29 cellular contexts compared by ENCODE assay signal in the genomic region with DNA sequence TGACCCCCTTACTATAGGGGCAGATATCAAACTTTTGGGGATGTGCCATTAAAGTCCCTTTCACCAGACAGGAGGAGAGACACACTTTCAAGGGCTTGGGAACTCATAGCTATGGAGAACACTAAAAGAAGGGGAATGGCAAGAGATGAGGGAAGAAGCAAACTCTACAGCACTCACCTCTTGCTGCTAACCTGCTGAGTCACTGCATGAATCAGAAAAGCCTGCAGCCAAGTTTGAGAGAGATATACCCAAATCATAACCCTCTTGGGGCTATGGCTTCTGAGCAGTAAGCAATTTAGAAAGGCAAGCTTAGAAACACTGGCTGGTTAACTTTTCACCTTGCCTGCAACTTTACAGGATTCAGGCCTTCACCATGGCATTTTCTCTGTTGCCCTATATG.
DNase-seq lines count a peak whose midpoint lies in the region; ATAC-seq, FAIRE-seq and TF ChIP-seq lines count a peak whose summit lies in the region.
"Had no signal": no experiment of that assay in that cellular context is flagged by ENCODE, and none has a peak within 500 bp of the region (broad histone marks: within the 10 kb centered on the region; RNA-seq: fewer than 3 reads in every experiment).

No MANE protein-coding gene starts in this region.

- POLR2A ChIA-PET in A549 (lab: Yijun Ruan, JAX), result no interaction called here

- no peaks in the 10 kb centered on the region for H3K27me3 Mint-ChIP-seq in chondrocyte (ENCODE audit: low read depth)
- H3K27me3 Mint-ChIP-seq: activated T-cell treated with anti-CD3 and anti-CD28 coated beads, Interleukin-2, amount 50 U/mL, for 24 hours; dendritic cell treated with granulocyte-macrophage colony-stimulating factor and Interleukin-4, amounts not matched to agents 40 ng/mL and 50 ng/mL, for 4 days had no signal

- peak in 1 of 2 experiments; percentile 16 for DNase-seq in A549 (ENCODE audit: low read depth in 1 of 2, low spot score in 1 of 2)
- DNase-seq in NCI-H226, result peak; percentile 27
- no peak for DNase-seq in chondrocyte (ENCODE audit: low spot score)
- DNase-seq in kidney tubule cell (ENCODE audit: low spot score), result peak; percentile 57
- DNase-seq in cerebellar cortex (ENCODE audit: low spot score), result no peak
- no peak for DNase-seq in breast epithelium (ENCODE audit: low spot score in 2 of 2)
- DNase-seq in SW 1271 (lab: John Stamatoyannopoulos, UW), result no peak
- DNase-seq: activated CD4-positive, alpha-beta T cell treated with anti-CD3 and anti-CD28 coated beads for 4 hours; activated CD8-positive, alpha-beta memory T cell treated with anti-CD3 and anti-CD28 coated beads for 24 hours; activated T-cell treated with anti-CD3 and anti-CD28 coated beads, Interleukin-2, amount 50 U/mL, for 24 hours; Caco-2; IMR-90; left cardiac atrium; NCI-H1417 treated with DMSO at 0.1 percent for 48 hours; NCI-H510A; NK-92 treated with Interleukin-12 subunit alpha and Interleukin-12 subunit beta, amount 100 ng/mL, for 24 hours; stimulated activated CD4-positive, alpha-beta T cell treated with anti-CD3 and anti-CD28 coated beads, Interleukin-1b, Interleukin-23, amount 100 ng/mL, for 48 hours; T-helper 2 cell; upper lobe of right lung had no signal

- peaks cover 8% of the 10 kb centered on the region; the same call in 1 of the 3 replicates for H3K9me3 ChIP-seq in A549
- H3K9me3 ChIP-seq in breast epithelium, result peaks cover 0 to 7% of the 10 kb centered on the region in 2 donors
- H3K9me3 ChIP-seq: Caco-2, HAP-1, upper lobe of right lung had no signal

- H3K4me3 Mint-ChIP-seq in chondrocyte (ENCODE audit: unreplicated experiment), result no peak overlapping the region
- H3K4me3 Mint-ChIP-seq: activated T-cell treated with anti-CD3 and anti-CD28 coated beads, Interleukin-2, amount 50 U/mL, for 24 hours; dendritic cell treated with granulocyte-macrophage colony-stimulating factor and Interleukin-4, amounts not matched to agents 40 ng/mL and 50 ng/mL, for 4 days had no signal

- H3K27me3 ChIP-seq in breast epithelium, result no peaks in the 10 kb centered on the region
- H3K27me3 ChIP-seq: BLaER1 treated with 17β-estradiol and CSF1 and Interleukin-3, amounts not matched to agents 10 nM and 100 nM; cardiac muscle cell; upper lobe of right lung had no signal

- CTCF ChIA-PET in A549 (lab: Yijun Ruan, JAX), result interaction anchor here (0.8 kb wide), 1 partner anchor 219 kb away, joined by 3 read pairs; no protein-coding TSS in a partner anchor

- peaks cover 18% of the 10 kb centered on the region for H3K4me1 Mint-ChIP-seq in chondrocyte (ENCODE audit: low read depth)

- H3K4me3 ChIP-seq in A549, result no peak overlapping the region
- H3K4me3 ChIP-seq in breast epithelium, result no peak overlapping the region
- H3K4me3 ChIP-seq: BLaER1 treated with 17β-estradiol and CSF1 and Interleukin-3, amounts not matched to agents 10 nM and 100 nM; cardiac muscle cell; HAP-1; SK-N-MC; skin epidermis; upper lobe of right lung had no signal

- intact Hi-C loops in breast epithelium (cut with DNase I; ENCODE audit: low total_unique reads), result loop anchor here (5.0 kb wide), 1 partner anchor 517 kb away; no protein-coding TSS in a partner anchor

- TF ChIP-seq RAD21 in A549 (conservative IDR thresholded peaks at IDR 0.05 in 1 of 2, IDR thresholded peaks at IDR 0.05 in 1 of 2), result no peak

- peak in 1 of 2 experiments; percentile 54; a peak in 1 of 6 replicates for ATAC-seq in A549
- no peak for ATAC-seq in HG03565 (IDR thresholded peaks at IDR 0.05; ENCODE audit: unreplicated experiment)
- ATAC-seq: upper lobe of right lung had no signal

- H3K4me1 ChIP-seq in A549 (no peaks in the 10 kb centered on the region), breast epithelium (no peaks in the 10 kb centered on the region)
- H3K4me1 ChIP-seq: BLaER1 treated with 17β-estradiol and CSF1 and Interleukin-3, amounts not matched to agents 10 nM and 100 nM; Caco-2; HAP-1; upper lobe of right lung had no signal

- no peaks in the 10 kb centered on the region for H3K36me3 ChIP-seq in breast epithelium
- H3K36me3 ChIP-seq: BLaER1 treated with 17β-estradiol and CSF1 and Interleukin-3, amounts not matched to agents 10 nM and 100 nM; cardiac muscle cell; HAP-1; upper lobe of right lung had no signal

- no peak overlapping the region for H3K27ac ChIP-seq in A549
- no peak overlapping the region for H3K27ac ChIP-seq in breast epithelium
- H3K27ac ChIP-seq: BLaER1 treated with 17β-estradiol and CSF1 and Interleukin-3, amounts not matched to agents 10 nM and 100 nM; cardiac muscle cell; RWPE1; SK-N-MC; skin epidermis; upper lobe of right lung had no signal

- no peak for TF ChIP-seq EP300 in A549 (IDR thresholded peaks at IDR 0.05)

- no peak for TF ChIP-seq POLR2A in A549 (IDR thresholded peaks at IDR 0.05; ENCODE audit: low read length)
- TF ChIP-seq POLR2A in breast epithelium (IDR thresholded peaks at IDR 0.05), result no peak

- peak overlapping the region; percentile 70 for H3K27ac Mint-ChIP-seq in chondrocyte (ENCODE audit: unreplicated experiment)
- H3K27ac Mint-ChIP-seq: activated T-cell treated with anti-CD3 and anti-CD28 coated beads, Interleukin-2, amount 50 U/mL, for 24 hours; dendritic cell treated with granulocyte-macrophage colony-stimulating factor and Interleukin-4, amounts not matched to agents 40 ng/mL and 50 ng/mL, for 4 days had no signal

- TF ChIP-seq CTCF in A549 (IDR thresholded peaks at IDR 0.05) (no peak), chondrocyte (IDR thresholded peaks at IDR 0.05) (no peak), breast epithelium (IDR thresholded peaks at IDR 0.05) (no peak)

- no peaks in the 10 kb centered on the region for H3K9me3 Mint-ChIP-seq in chondrocyte (ENCODE audit: low read depth)

- H3K4me2 ChIP-seq in A549, result no peak overlapping the region
- H3K4me2 ChIP-seq: BLaER1 treated with 17β-estradiol and CSF1 and Interleukin-3, amounts not matched to agents 10 nM and 100 nM had no signal

- H3K36me3 Mint-ChIP-seq in chondrocyte (ENCODE audit: low read depth), result no peaks in the 10 kb centered on the region

- FAIRE-seq in A549 (lab: Jason Lieb, UNC), result no peak
- FAIRE-seq: A204.1, GM12891 had no signal

TF ChIP-seq in A549, 52 proteins besides CTCF, POLR2A, EP300 and RAD21:
- TF ChIP-seq ZNF302 (CRISPR knock-in tag; IDR thresholded peaks at IDR 0.05) (no peak), CHD4 (IDR thresholded peaks at IDR 0.05; ENCODE audit: borderline replicate concordance) (no peak), BHLHE40 (IDR thresholded peaks at IDR 0.05; ENCODE audit: low read depth, low read length) (no peak), TFCP2L1 (CRISPR knock-in tag; IDR thresholded peaks at IDR 0.05) (no peak), MAFK (IDR thresholded peaks at IDR 0.05; ENCODE audit: partially characterized antibody) (peak; percentile 18)
- TF ChIP-seq, protein P1, sequence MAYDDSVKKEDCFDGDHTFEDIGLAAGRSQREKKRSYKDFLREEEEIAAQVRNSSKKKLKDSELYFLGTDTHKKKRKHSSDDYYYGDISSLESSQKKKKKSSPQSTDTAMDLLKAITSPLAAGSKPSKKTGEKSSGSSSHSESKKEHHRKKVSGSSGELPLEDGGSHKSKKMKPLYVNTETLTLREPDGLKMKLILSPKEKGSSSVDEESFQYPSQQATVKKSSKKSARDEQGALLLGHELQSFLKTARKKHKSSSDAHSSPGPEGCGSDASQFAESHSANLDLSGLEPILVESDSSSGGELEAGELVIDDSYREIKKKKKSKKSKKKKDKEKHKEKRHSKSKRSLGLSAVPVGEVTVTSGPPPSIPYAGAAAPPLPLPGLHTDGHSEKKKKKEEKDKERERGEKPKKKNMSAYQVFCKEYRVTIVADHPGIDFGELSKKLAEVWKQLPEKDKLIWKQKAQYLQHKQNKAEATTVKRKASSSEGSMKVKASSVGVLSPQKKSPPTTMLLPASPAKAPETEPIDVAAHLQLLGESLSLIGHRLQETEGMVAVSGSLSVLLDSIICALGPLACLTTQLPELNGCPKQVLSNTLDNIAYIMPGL (CRISPR knock-in tag; IDR thresholded peaks at IDR 0.05; ENCODE audit: borderline replicate concordance), result no peak
- TF ChIP-seq, protein P2, sequence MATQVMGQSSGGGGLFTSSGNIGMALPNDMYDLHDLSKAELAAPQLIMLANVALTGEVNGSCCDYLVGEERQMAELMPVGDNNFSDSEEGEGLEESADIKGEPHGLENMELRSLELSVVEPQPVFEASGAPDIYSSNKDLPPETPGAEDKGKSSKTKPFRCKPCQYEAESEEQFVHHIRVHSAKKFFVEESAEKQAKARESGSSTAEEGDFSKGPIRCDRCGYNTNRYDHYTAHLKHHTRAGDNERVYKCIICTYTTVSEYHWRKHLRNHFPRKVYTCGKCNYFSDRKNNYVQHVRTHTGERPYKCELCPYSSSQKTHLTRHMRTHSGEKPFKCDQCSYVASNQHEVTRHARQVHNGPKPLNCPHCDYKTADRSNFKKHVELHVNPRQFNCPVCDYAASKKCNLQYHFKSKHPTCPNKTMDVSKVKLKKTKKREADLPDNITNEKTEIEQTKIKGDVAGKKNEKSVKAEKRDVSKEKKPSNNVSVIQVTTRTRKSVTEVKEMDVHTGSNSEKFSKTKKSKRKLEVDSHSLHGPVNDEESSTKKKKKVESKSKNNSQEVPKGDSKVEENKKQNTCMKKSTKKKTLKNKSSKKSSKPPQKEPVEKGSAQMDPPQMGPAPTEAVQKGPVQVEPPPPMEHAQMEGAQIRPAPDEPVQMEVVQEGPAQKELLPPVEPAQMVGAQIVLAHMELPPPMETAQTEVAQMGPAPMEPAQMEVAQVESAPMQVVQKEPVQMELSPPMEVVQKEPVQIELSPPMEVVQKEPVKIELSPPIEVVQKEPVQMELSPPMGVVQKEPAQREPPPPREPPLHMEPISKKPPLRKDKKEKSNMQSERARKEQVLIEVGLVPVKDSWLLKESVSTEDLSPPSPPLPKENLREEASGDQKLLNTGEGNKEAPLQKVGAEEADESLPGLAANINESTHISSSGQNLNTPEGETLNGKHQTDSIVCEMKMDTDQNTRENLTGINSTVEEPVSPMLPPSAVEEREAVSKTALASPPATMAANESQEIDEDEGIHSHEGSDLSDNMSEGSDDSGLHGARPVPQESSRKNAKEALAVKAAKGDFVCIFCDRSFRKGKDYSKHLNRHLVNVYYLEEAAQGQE (IDR thresholded peaks at IDR 0.05), result no peak

Comparison
In these comparisons a context has a peak if more than half of its experiments do, and no peak if none do; other contexts are left out.
1. DNase-seq: peak in NCI-H226 (single experiment) and kidney tubule cell (single experiment); none in chondrocyte (single experiment), cerebellar cortex (single experiment), breast epithelium (0 of 2) and SW 1271 (0 of 2).